1 cellular context compared by ENCODE assay signal in the genomic region with DNA sequence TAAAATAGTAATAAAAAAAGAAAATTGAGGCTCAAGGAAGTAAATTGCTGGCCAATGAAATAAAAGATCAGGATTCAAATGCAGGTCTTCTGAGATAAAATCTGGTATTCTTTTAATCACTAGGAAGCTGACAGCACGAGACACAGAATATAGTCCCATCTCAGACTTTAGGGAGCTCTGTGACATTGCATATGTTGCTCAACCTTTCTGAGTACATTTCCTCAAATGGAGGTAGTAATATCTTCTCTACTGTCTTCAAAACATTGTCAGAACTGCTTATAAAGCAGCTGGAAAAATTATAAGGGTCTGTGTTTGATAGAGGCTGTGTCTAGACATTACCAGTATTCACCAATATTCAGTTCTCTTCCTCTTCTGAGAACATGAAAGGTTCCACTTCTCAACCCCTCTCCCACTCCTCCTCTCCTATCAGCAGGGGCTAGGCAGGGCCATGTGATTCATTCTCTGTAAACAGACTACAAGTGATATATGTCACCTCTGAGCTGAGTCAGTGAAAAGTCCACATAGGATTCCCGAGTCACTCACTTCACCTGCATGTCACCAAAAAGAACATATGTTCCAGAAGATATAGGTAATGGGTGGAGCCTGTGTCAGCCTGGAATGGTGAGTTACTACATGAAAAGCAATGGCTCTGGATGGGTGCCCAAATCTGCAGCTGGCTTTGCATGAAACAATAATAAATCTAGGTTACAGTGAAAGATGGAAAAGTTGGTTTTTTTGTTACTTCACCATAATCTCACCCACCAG.
TF ChIP-seq lines count a peak whose summit lies in the region.

No MANE protein-coding gene starts in this region.

TF ChIP-seq in K562, 482 proteins besides CTCF, POLR2A, EP300 and RAD21 (continued from another document and continues in another):
- TF ChIP-seq, protein P1, sequence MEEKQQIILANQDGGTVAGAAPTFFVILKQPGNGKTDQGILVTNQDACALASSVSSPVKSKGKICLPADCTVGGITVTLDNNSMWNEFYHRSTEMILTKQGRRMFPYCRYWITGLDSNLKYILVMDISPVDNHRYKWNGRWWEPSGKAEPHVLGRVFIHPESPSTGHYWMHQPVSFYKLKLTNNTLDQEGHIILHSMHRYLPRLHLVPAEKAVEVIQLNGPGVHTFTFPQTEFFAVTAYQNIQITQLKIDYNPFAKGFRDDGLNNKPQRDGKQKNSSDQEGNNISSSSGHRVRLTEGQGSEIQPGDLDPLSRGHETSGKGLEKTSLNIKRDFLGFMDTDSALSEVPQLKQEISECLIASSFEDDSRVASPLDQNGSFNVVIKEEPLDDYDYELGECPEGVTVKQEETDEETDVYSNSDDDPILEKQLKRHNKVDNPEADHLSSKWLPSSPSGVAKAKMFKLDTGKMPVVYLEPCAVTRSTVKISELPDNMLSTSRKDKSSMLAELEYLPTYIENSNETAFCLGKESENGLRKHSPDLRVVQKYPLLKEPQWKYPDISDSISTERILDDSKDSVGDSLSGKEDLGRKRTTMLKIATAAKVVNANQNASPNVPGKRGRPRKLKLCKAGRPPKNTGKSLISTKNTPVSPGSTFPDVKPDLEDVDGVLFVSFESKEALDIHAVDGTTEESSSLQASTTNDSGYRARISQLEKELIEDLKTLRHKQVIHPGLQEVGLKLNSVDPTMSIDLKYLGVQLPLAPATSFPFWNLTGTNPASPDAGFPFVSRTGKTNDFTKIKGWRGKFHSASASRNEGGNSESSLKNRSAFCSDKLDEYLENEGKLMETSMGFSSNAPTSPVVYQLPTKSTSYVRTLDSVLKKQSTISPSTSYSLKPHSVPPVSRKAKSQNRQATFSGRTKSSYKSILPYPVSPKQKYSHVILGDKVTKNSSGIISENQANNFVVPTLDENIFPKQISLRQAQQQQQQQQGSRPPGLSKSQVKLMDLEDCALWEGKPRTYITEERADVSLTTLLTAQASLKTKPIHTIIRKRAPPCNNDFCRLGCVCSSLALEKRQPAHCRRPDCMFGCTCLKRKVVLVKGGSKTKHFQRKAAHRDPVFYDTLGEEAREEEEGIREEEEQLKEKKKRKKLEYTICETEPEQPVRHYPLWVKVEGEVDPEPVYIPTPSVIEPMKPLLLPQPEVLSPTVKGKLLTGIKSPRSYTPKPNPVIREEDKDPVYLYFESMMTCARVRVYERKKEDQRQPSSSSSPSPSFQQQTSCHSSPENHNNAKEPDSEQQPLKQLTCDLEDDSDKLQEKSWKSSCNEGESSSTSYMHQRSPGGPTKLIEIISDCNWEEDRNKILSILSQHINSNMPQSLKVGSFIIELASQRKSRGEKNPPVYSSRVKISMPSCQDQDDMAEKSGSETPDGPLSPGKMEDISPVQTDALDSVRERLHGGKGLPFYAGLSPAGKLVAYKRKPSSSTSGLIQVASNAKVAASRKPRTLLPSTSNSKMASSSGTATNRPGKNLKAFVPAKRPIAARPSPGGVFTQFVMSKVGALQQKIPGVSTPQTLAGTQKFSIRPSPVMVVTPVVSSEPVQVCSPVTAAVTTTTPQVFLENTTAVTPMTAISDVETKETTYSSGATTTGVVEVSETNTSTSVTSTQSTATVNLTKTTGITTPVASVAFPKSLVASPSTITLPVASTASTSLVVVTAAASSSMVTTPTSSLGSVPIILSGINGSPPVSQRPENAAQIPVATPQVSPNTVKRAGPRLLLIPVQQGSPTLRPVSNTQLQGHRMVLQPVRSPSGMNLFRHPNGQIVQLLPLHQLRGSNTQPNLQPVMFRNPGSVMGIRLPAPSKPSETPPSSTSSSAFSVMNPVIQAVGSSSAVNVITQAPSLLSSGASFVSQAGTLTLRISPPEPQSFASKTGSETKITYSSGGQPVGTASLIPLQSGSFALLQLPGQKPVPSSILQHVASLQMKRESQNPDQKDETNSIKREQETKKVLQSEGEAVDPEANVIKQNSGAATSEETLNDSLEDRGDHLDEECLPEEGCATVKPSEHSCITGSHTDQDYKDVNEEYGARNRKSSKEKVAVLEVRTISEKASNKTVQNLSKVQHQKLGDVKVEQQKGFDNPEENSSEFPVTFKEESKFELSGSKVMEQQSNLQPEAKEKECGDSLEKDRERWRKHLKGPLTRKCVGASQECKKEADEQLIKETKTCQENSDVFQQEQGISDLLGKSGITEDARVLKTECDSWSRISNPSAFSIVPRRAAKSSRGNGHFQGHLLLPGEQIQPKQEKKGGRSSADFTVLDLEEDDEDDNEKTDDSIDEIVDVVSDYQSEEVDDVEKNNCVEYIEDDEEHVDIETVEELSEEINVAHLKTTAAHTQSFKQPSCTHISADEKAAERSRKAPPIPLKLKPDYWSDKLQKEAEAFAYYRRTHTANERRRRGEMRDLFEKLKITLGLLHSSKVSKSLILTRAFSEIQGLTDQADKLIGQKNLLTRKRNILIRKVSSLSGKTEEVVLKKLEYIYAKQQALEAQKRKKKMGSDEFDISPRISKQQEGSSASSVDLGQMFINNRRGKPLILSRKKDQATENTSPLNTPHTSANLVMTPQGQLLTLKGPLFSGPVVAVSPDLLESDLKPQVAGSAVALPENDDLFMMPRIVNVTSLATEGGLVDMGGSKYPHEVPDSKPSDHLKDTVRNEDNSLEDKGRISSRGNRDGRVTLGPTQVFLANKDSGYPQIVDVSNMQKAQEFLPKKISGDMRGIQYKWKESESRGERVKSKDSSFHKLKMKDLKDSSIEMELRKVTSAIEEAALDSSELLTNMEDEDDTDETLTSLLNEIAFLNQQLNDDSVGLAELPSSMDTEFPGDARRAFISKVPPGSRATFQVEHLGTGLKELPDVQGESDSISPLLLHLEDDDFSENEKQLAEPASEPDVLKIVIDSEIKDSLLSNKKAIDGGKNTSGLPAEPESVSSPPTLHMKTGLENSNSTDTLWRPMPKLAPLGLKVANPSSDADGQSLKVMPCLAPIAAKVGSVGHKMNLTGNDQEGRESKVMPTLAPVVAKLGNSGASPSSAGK (IDR thresholded peaks at IDR 0.05): no peak
- TF ChIP-seq ESRRB (CRISPR knock-in tag; IDR thresholded peaks at IDR 0.05; ENCODE audit: borderline replicate concordance) (no peak), FOS (IDR thresholded peaks at IDR 0.05; ENCODE audit: extremely low read depth, insufficient read length) (peak; percentile 30), ZNF583 (CRISPR knock-in tag; IDR thresholded peaks at IDR 0.05) (no peak), PHB2 (IDR thresholded peaks at IDR 0.05; ENCODE audit: low read depth) (no peak), PHTF2 (CRISPR knock-in tag; IDR thresholded peaks at IDR 0.05) (no peak), MEF2A (IDR thresholded peaks at IDR 0.05; ENCODE audit: control insufficient read depth, low read depth, low read length) (no peak), RBM14 (IDR thresholded peaks at IDR 0.05; ENCODE audit: borderline replicate concordance, insufficient read depth, low read depth, low read length) (no peak), MTA3 (IDR thresholded peaks at IDR 0.05; ENCODE audit: borderline replicate concordance) (no peak), ZNF76 (CRISPR knock-in tag; IDR thresholded peaks at IDR 0.05; ENCODE audit: borderline replicate concordance) (no peak), HDAC1 (IDR thresholded peaks at IDR 0.05) (peak in 1 of 2 experiments; percentile 71; a peak in 2 of 4 replicates), ZKSCAN3 (CRISPR knock-in tag; IDR thresholded peaks at IDR 0.05) (no peak), TRIM28 (IDR thresholded peaks at IDR 0.05) (no peak), ZNF780A (CRISPR knock-in tag; IDR thresholded peaks at IDR 0.05) (no peak), TRIM24 (IDR thresholded peaks at IDR 0.05) (peak; percentile 70 to 74)
- TF ChIP-seq, protein P2, sequence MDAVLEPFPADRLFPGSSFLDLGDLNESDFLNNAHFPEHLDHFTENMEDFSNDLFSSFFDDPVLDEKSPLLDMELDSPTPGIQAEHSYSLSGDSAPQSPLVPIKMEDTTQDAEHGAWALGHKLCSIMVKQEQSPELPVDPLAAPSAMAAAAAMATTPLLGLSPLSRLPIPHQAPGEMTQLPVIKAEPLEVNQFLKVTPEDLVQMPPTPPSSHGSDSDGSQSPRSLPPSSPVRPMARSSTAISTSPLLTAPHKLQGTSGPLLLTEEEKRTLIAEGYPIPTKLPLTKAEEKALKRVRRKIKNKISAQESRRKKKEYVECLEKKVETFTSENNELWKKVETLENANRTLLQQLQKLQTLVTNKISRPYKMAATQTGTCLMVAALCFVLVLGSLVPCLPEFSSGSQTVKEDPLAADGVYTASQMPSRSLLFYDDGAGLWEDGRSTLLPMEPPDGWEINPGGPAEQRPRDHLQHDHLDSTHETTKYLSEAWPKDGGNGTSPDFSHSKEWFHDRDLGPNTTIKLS (IDR thresholded peaks at IDR 0.05; ENCODE audit: borderline replicate concordance, low read depth): no peak
- TF ChIP-seq, protein P3, sequence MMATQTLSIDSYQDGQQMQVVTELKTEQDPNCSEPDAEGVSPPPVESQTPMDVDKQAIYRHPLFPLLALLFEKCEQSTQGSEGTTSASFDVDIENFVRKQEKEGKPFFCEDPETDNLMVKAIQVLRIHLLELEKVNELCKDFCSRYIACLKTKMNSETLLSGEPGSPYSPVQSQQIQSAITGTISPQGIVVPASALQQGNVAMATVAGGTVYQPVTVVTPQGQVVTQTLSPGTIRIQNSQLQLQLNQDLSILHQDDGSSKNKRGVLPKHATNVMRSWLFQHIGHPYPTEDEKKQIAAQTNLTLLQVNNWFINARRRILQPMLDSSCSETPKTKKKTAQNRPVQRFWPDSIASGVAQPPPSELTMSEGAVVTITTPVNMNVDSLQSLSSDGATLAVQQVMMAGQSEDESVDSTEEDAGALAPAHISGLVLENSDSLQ (IDR thresholded peaks at IDR 0.05): peak; percentile 96
- TF ChIP-seq, protein P4, sequence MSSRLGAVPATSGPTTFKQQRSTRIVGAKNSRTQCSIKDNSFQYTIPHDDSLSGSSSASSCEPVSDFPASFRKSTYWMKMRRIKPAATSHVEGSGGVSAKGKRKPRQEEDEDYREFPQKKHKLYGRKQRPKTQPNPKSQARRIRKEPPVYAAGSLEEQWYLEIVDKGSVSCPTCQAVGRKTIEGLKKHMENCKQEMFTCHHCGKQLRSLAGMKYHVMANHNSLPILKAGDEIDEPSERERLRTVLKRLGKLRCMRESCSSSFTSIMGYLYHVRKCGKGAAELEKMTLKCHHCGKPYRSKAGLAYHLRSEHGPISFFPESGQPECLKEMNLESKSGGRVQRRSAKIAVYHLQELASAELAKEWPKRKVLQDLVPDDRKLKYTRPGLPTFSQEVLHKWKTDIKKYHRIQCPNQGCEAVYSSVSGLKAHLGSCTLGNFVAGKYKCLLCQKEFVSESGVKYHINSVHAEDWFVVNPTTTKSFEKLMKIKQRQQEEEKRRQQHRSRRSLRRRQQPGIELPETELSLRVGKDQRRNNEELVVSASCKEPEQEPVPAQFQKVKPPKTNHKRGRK (tag; IDR thresholded peaks at IDR 0.05): no peak
- TF ChIP-seq, protein P5, sequence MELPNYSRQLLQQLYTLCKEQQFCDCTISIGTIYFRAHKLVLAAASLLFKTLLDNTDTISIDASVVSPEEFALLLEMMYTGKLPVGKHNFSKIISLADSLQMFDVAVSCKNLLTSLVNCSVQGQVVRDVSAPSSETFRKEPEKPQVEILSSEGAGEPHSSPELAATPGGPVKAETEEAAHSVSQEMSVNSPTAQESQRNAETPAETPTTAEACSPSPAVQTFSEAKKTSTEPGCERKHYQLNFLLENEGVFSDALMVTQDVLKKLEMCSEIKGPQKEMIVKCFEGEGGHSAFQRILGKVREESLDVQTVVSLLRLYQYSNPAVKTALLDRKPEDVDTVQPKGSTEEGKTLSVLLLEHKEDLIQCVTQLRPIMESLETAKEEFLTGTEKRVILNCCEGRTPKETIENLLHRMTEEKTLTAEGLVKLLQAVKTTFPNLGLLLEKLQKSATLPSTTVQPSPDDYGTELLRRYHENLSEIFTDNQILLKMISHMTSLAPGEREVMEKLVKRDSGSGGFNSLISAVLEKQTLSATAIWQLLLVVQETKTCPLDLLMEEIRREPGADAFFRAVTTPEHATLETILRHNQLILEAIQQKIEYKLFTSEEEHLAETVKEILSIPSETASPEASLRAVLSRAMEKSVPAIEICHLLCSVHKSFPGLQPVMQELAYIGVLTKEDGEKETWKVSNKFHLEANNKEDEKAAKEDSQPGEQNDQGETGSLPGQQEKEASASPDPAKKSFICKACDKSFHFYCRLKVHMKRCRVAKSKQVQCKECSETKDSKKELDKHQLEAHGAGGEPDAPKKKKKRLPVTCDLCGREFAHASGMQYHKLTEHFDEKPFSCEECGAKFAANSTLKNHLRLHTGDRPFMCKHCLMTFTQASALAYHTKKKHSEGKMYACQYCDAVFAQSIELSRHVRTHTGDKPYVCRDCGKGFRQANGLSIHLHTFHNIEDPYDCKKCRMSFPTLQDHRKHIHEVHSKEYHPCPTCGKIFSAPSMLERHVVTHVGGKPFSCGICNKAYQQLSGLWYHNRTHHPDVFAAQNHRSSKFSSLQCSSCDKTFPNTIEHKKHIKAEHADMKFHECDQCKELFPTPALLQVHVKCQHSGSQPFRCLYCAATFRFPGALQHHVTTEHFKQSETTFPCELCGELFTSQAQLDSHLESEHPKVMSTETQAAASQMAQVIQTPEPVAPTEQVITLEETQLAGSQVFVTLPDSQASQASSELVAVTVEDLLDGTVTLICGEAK (IDR thresholded peaks at IDR 0.05): no peak
- TF ChIP-seq, protein P5 (CRISPR knock-in tag; IDR thresholded peaks at IDR 0.05): no peak
- TF ChIP-seq, protein P6, sequence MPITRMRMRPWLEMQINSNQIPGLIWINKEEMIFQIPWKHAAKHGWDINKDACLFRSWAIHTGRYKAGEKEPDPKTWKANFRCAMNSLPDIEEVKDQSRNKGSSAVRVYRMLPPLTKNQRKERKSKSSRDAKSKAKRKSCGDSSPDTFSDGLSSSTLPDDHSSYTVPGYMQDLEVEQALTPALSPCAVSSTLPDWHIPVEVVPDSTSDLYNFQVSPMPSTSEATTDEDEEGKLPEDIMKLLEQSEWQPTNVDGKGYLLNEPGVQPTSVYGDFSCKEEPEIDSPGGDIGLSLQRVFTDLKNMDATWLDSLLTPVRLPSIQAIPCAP (CRISPR knock-in tag; IDR thresholded peaks at IDR 0.05; ENCODE audit: borderline replicate concordance): no peak
